26 cellular contexts compared by ENCODE assay signal in genomic region chr11:11580012-11580411, GRCh38. TPM values are rescaled to one million over a fixed set of nuclear protein-coding genes. Genes with fewer than 3 reads are reported as not detected.
DNase-seq lines count a peak whose midpoint lies in the region; ATAC-seq and TF ChIP-seq lines count a peak whose summit lies in the region.
"Had no signal": no experiment of that assay in that cellular context is flagged by ENCODE, and none has a peak within 500 bp of the region (broad histone marks: within the 10 kb centered on the region; RNA-seq: fewer than 3 reads in every experiment).

No MANE protein-coding gene starts in this region.

- no peak overlapping the region for H3K56ac ChIP-seq in H9 (ENCODE audit: insufficient read length, low read depth, low read length)

- ATAC-seq in HG03159 (IDR thresholded peaks at IDR 0.05; ENCODE audit: unreplicated experiment) = no peak
- ATAC-seq: A549; CD8-positive, alpha-beta T cell; GM12878 had no signal

- H4K8ac ChIP-seq in H9 (replicated peaks; ENCODE audit: insufficient read length, low read depth, low read length) = no peak overlapping the region

- H3K27ac ChIP-seq in C4-2B (peak overlapping the region; percentile 67), H9 (ENCODE audit: insufficient read length, low read depth, low read length) (no peak overlapping the region)
- H3K27ac ChIP-seq: GM23248 had no signal

- no peak overlapping the region for H3K18ac ChIP-seq in H9 (ENCODE audit: insufficient read length, low read depth, low read length)

- no peak overlapping the region for H3K4me3 Mint-ChIP-seq in H9
- H3K4me3 Mint-ChIP-seq in nephron progenitor cell = no peak overlapping the region
- H3K4me3 Mint-ChIP-seq: CD8-positive, alpha-beta T cell; HFFc6 had no signal

- H3K4me1 Mint-ChIP-seq in H9 = peaks cover 13 to 23% of the 10 kb centered on the region in 2 experiments
- peaks cover 53% of the 10 kb centered on the region for H3K4me1 Mint-ChIP-seq in nephron progenitor cell

- no peak overlapping the region for H2AFZ ChIP-seq in H9 (ENCODE audit: low read length)
- H2AFZ ChIP-seq: GM23248 had no signal

- H3K9me3 ChIP-seq in H9 (ENCODE audit: control insufficient read depth, low read depth, low read length) = no peaks in the 10 kb centered on the region
- H3K9me3 ChIP-seq: A549, Caco-2, HAP-1, MG63 had no signal

- no peaks in the 10 kb centered on the region for H3K23me2 ChIP-seq in H9 (ENCODE audit: insufficient read length, low read depth, low read length, poor library complexity, severe bottlenecking)

- no peaks in the 10 kb centered on the region for H3K79me1 ChIP-seq in H9 (ENCODE audit: insufficient read depth, low read depth, low read length, poor library complexity, severe bottlenecking)

- H2BK5ac ChIP-seq in H9 (ENCODE audit: insufficient read length, low read length) = no peak overlapping the region

- no peak overlapping the region for H2BK20ac ChIP-seq in H9 (ENCODE audit: low read depth, low read length, poor library complexity, severe bottlenecking)

- no peak overlapping the region for H4K5ac ChIP-seq in H9 (ENCODE audit: insufficient read length, low read depth, low read length)

- no peak overlapping the region for H3K9ac ChIP-seq in H9 (ENCODE audit: extremely low read depth, insufficient read length, low read length)
- H3K9ac ChIP-seq: GM23248 had no signal

- no peak overlapping the region for H3K27ac Mint-ChIP-seq in H9
- peak overlapping the region; percentile 73 for H3K27ac Mint-ChIP-seq in nephron progenitor cell
- H3K27ac Mint-ChIP-seq: CD8-positive, alpha-beta T cell had no signal

- no peaks in the 10 kb centered on the region for H3K9me3 Mint-ChIP-seq in H9
- H3K9me3 Mint-ChIP-seq in nephron progenitor cell = no peaks in the 10 kb centered on the region
- H3K9me3 Mint-ChIP-seq: CD8-positive, alpha-beta T cell; HFFc6 had no signal

- H3K4ac ChIP-seq in H9 (ENCODE audit: low read depth, low read length) = no peak overlapping the region

- DNase-seq in H9 (peak; percentile 5), islet precursor cell (peak; percentile 28), nephron progenitor cell (no peak), dermis blood vessel endothelial cell (no peak), hippocampal formation (lab: John Stamatoyannopoulos, UW) (no peak)
- DNase-seq: Caco-2, DMS79, EL, GDM1, HFFc6, IMR-90, KG1, MG63, NCI-H1694, NCI-H2029 treated with DMSO at 0.1 percent for 48 hours, NCI-H446 treated with DMSO at 0.1 percent for 48 hours, NCI-H526, RPMI8226, SHP77 treated with DMSO at 0.1 percent for 48 hours had no signal

- H3K36me3 Mint-ChIP-seq in H9 (ENCODE audit: insufficient read depth in 1 of 3, low read depth in 3 of 3) (no peaks in the 10 kb centered on the region; a peak in 1 of 7 replicates), nephron progenitor cell (ENCODE audit: low read depth) (no peaks in the 10 kb centered on the region)
- H3K36me3 Mint-ChIP-seq: CD8-positive, alpha-beta T cell had no signal

- H3T11ph ChIP-seq in H9 (ENCODE audit: low read length) = no peak overlapping the region

- no peak overlapping the region for H2BK15ac ChIP-seq in H9 (ENCODE audit: low read depth, low read length)

- no peak overlapping the region for H3K23ac ChIP-seq in H9 (ENCODE audit: insufficient read length, low read depth, low read length)

- no peaks in the 10 kb centered on the region for H4K20me1 ChIP-seq in H9 (ENCODE audit: control insufficient read depth, insufficient read depth, insufficient read length)

- no peak overlapping the region for H2AK5ac ChIP-seq in H9 (ENCODE audit: insufficient read length, low read length)

- H2BK12ac ChIP-seq in H9 (ENCODE audit: insufficient read length, low read depth, low read length) = no peak overlapping the region

- WGBS in H9 (ENCODE audit: extremely low coverage, insufficient read length, low lambda C conversion rate) = no CpG with 5 or more reads among the region's 5 CpGs

- no peak overlapping the region for H3K4me2 ChIP-seq in H9 (ENCODE audit: insufficient read depth, insufficient read length, low read length)
- H3K4me2 ChIP-seq: A549 had no signal

- H3K27me3 Mint-ChIP-seq in H9 (ENCODE audit: low read depth) (no peaks in the 10 kb centered on the region; the same call in 1 of the 2 replicates), nephron progenitor cell (ENCODE audit: low read depth, poor library complexity) (peaks cover 11% of the 10 kb centered on the region)

- no peaks in the 10 kb centered on the region; the same call in 1 of the 2 replicates for H3K27me3 ChIP-seq in H9 (ENCODE audit: insufficient read depth, low read length)
- H3K27me3 ChIP-seq: MG63 had no signal

- no peak overlapping the region for H2BK120ac ChIP-seq in H9 (ENCODE audit: low read depth, low read length, poor library complexity, severe bottlenecking)

- TF ChIP-seq CTCF in C4-2B (conservative IDR thresholded peaks at IDR 0.05) = no peak
- TF ChIP-seq CTCF in H9 (conservative IDR thresholded peaks at IDR 0.05) = no peak
- no peak for TF ChIP-seq CTCF in nephron progenitor cell (IDR thresholded peaks at IDR 0.05)

- no peaks in the 10 kb centered on the region for H3K4me1 ChIP-seq in H9 (ENCODE audit: insufficient read depth, low read length)
- H3K4me1 ChIP-seq: Caco-2, HAP-1 had no signal

- H3K14ac ChIP-seq in H9 (ENCODE audit: insufficient read depth, low read length) = no peak overlapping the region

- no peaks in the 10 kb centered on the region for H3K79me2 ChIP-seq in H9 (ENCODE audit: insufficient read depth, low read length)

- no peak overlapping the region for H4K91ac ChIP-seq in H9 (ENCODE audit: insufficient read length, low read depth, low read length)

RNA-seq across cellular contexts. Expression of gene GALNT18, which starts 41.8 kb away (rescaled TPM):
- total RNA-seq in H9 (2021) (1.5 and 1.7 TPM in 2 replicates), dermis blood vessel endothelial cell (158 and 213 TPM in 2 replicates)
- total RNA-seq: CD8-positive, alpha-beta T cell had no signal

Comparison
In these comparisons a context has a peak if more than half of its experiments do, and no peak if none do; other contexts are left out.
1. DNase-seq: peak in H9 (single experiment) and islet precursor cell (single experiment); none in nephron progenitor cell (single experiment), dermis blood vessel endothelial cell (single experiment) and hippocampal formation (0 of 2).
2. RNA of gene GALNT18, which starts 41.8 kb away (total RNA-seq): 158 to 213 TPM in dermis blood vessel endothelial cell; 1.5 to 1.7 TPM in H9; every median in the first group is over 10 times any median in the second.